ENCODE assay signal across 38 cellular contexts in genomic region chr17:14753383-14753782, GRCh38.
"Had no signal": no experiment of that assay in that cellular context is flagged by ENCODE, and none has a peak within 500 bp of the region (broad histone marks: within the 10 kb centered on the region; RNA-seq: fewer than 3 reads in every experiment).

No MANE protein-coding gene starts in this region.

- H3K27ac ChIP-seq: adrenal gland, body of pancreas, brain microvascular endothelial cell, breast epithelium, VCaP had no signal

- FAIRE-seq: astrocyte, TTC549 had no signal

- H3K4me1 Mint-ChIP-seq: activated B cell treated with CpG ODN at 0.5 μM for 24 hours; activated T-helper 17 cell treated with anti-CD3 and anti-CD28 coated beads, Interleukin-2, amount 50 U/mL, for 72 hours had no signal

- H3K9me3 ChIP-seq: adrenal gland, body of pancreas, breast epithelium had no signal

- ATAC-seq: activated CD8-positive, alpha-beta T cell treated with anti-CD3 and anti-CD28 coated beads for 36 hours; activated naive CD4-positive, alpha-beta T cell treated with anti-CD3 and anti-CD28 coated beads, Interleukin-2, amount 50 U/mL, for 72 hours; activated T-cell treated with anti-CD3 and anti-CD28 coated beads, Interleukin-2, amount 50 U/mL, for 4 hours; activated T-cell treated with anti-CD3 and anti-CD28 coated beads, Interleukin-2, amount 50 U/mL, for 72 hours; activated T-helper 17 cell treated with anti-CD3 and anti-CD28 coated beads, Interleukin-2, amount 50 U/mL, for 72 hours; body of pancreas had no signal

- H3K4me3 Mint-ChIP-seq: activated B cell treated with CpG ODN at 0.5 μM for 24 hours; activated CD4-positive, alpha-beta memory T cell treated with anti-CD3 and anti-CD28 coated beads for 36 hours; activated CD4-positive, alpha-beta T cell treated with anti-CD3 and anti-CD28 coated beads, Interleukin-2, amount 10 ng/mL, durations not matched to agents 24 days and 14 days; activated CD8-positive, alpha-beta T cell treated with anti-CD3 and anti-CD28 coated beads for 36 hours; activated naive CD4-positive, alpha-beta T cell treated with anti-CD3 and anti-CD28 coated beads for 36 hours; activated naive CD8-positive, alpha-beta T cell treated with anti-CD3 and anti-CD28 coated beads for 36 hours; activated T-cell treated with anti-CD3 and anti-CD28 coated beads, Interleukin-2, amount 50 U/mL, for 4 hours; activated T-cell treated with anti-CD3 and anti-CD28 coated beads, Interleukin-2, amount 50 U/mL, for 72 hours; activated T-helper 1 cell treated with anti-CD3 and anti-CD28 coated beads, Interleukin-12 subunit alpha, Interleukin-12 subunit beta, Interleukin-2, Interleukin-4 antibody, amounts not matched to agents 30 ng/mL and 10 ng/mL and 1 ng/mL, durations not matched to agents 14 hours and 24 hours and 36 hours; activated T-helper 17 cell treated with anti-CD3 and anti-CD28 coated beads, Interleukin-2, amount 50 U/mL, for 72 hours; T-helper 1 cell treated with Interleukin-12 subunit alpha and Interleukin-12 subunit beta and Interleukin-4 antibody, amounts not matched to agents 30 μg/mL and 1 μg/mL, for 36 hours; T-helper 2 cell treated with Interferon-gamma antibody and Interleukin-4, amounts not matched to agents 5 μg/mL and 100 μg/mL, for 36 hours had no signal

- H3K36me3 Mint-ChIP-seq: activated CD4-positive, alpha-beta memory T cell treated with anti-CD3 and anti-CD28 coated beads for 36 hours; activated naive CD4-positive, alpha-beta T cell treated with anti-CD3 and anti-CD28 coated beads, Interleukin-2, amount 50 U/mL, for 72 hours; activated naive CD8-positive, alpha-beta T cell treated with anti-CD3 and anti-CD28 coated beads for 36 hours had no signal

- H3K36me3 ChIP-seq: adrenal gland, brain microvascular endothelial cell, breast epithelium had no signal

- H3K4me1 ChIP-seq: adrenal gland, body of pancreas, breast epithelium had no signal

- H3K9me3 Mint-ChIP-seq: activated B cell treated with CpG ODN at 0.5 μM for 24 hours; activated CD4-positive, alpha-beta memory T cell treated with anti-CD3 and anti-CD28 coated beads for 36 hours; activated CD4-positive, alpha-beta T cell treated with anti-CD3 and anti-CD28 coated beads, Interleukin-2, amount 10 ng/mL, durations not matched to agents 24 days and 14 days; activated CD8-positive, alpha-beta T cell treated with anti-CD3 and anti-CD28 coated beads for 36 hours; activated naive CD4-positive, alpha-beta T cell treated with anti-CD3 and anti-CD28 coated beads for 36 hours; activated naive CD4-positive, alpha-beta T cell treated with anti-CD3 and anti-CD28 coated beads, Interleukin-2, amount 50 U/mL, for 72 hours; activated naive CD8-positive, alpha-beta T cell treated with anti-CD3 and anti-CD28 coated beads for 36 hours; activated T-cell treated with anti-CD3 and anti-CD28 coated beads, Interleukin-2, amount 50 U/mL, for 4 hours; activated T-cell treated with anti-CD3 and anti-CD28 coated beads, Interleukin-2, amount 50 U/mL, for 72 hours; activated T-helper 1 cell treated with anti-CD3 and anti-CD28 coated beads, Interleukin-12 subunit alpha, Interleukin-12 subunit beta, Interleukin-2, Interleukin-4 antibody, amounts not matched to agents 30 ng/mL and 10 ng/mL and 1 ng/mL, durations not matched to agents 14 hours and 24 hours and 36 hours; activated T-helper 17 cell treated with anti-CD3 and anti-CD28 coated beads, Interleukin-2, amount 50 U/mL, for 72 hours; T-helper 1 cell treated with Interleukin-12 subunit alpha and Interleukin-12 subunit beta and Interleukin-4 antibody, amounts not matched to agents 30 μg/mL and 1 μg/mL, for 36 hours; T-helper 2 cell treated with Interferon-gamma antibody and Interleukin-4, amounts not matched to agents 5 μg/mL and 100 μg/mL, for 36 hours had no signal

- DNase-seq: activated B cell treated with CpG ODN at 0.5 μM for 24 hours; activated CD4-positive, alpha-beta memory T cell treated with anti-CD3 and anti-CD28 coated beads for 36 hours; activated CD4-positive, alpha-beta T cell treated with anti-CD3 and anti-CD28 coated beads for 4 hours; activated CD4-positive, alpha-beta T cell treated with anti-CD3 and anti-CD28 coated beads, Interleukin-2, amount 10 ng/mL, durations not matched to agents 24 days and 14 days; activated CD4-positive, alpha-beta T cell treated with anti-CD3 and anti-CD28 coated beads, Interleukin-2, amount 50 U/mL, for 1 hour; activated CD4-positive, alpha-beta T cell treated with anti-CD3 and anti-CD28 coated beads, Interleukin-2, amount 50 U/mL, for 4 hours; activated CD4-positive, CD25-positive, alpha-beta regulatory T cell treated with anti-CD3 and anti-CD28 coated beads, Interleukin-2, amount 50 U/mL, for 72 hours; activated CD8-positive, alpha-beta memory T cell treated with anti-CD3 and anti-CD28 coated beads, Interleukin-2, amount 50 U/mL, for 4 hours; activated CD8-positive, alpha-beta T cell treated with anti-CD3 and anti-CD28 coated beads for 36 hours; activated effector memory CD4-positive, alpha-beta T cell treated with anti-CD3 and anti-CD28 coated beads, Interleukin-2, amount 50 U/mL, for 16 hours; activated gamma-delta T cell treated with Interleukin-2 at 50 U/mL for 16 hours; activated naive CD4-positive, alpha-beta T cell; activated naive CD4-positive, alpha-beta T cell treated with anti-CD3 and anti-CD28 coated beads for 36 hours; activated naive CD4-positive, alpha-beta T cell treated with anti-CD3 and anti-CD28 coated beads, Interleukin-2, amount 50 U/mL, for 16 hours; activated naive CD8-positive, alpha-beta T cell treated with anti-CD3 and anti-CD28 coated beads for 36 hours; activated T-cell treated with anti-CD3 and anti-CD28 coated beads for 4 hours; activated T-cell treated with anti-CD3 and anti-CD28 coated beads, Interleukin-2, amount 50 U/mL, for 1 hour; activated T-cell treated with anti-CD3 and anti-CD28 coated beads, Interleukin-2, amount 50 U/mL, for 4 hours; activated T-cell treated with anti-CD3 and anti-CD28 coated beads, Interleukin-2, amount 50 U/mL, for 72 hours; adrenal gland; amniotic stem cell; aorta; body of pancreas; brain microvascular endothelial cell; central memory CD4-positive, alpha-beta T cell; SW 1271; T-helper 1 cell; T-helper 2 cell; T-helper 9 cell had no signal

- H3K4me3 ChIP-seq: adrenal gland, body of pancreas, breast epithelium had no signal

- H3K27me3 ChIP-seq: body of pancreas, brain microvascular endothelial cell, breast epithelium had no signal

- H3K27ac Mint-ChIP-seq: activated B cell treated with CpG ODN at 0.5 μM for 24 hours; activated CD4-positive, alpha-beta memory T cell treated with anti-CD3 and anti-CD28 coated beads for 36 hours; activated CD4-positive, alpha-beta T cell treated with anti-CD3 and anti-CD28 coated beads, Interleukin-2, amount 10 ng/mL, durations not matched to agents 24 days and 14 days; activated CD8-positive, alpha-beta T cell treated with anti-CD3 and anti-CD28 coated beads for 36 hours; activated naive CD4-positive, alpha-beta T cell treated with anti-CD3 and anti-CD28 coated beads for 36 hours; activated naive CD8-positive, alpha-beta T cell treated with anti-CD3 and anti-CD28 coated beads for 36 hours; activated T-cell treated with anti-CD3 and anti-CD28 coated beads, Interleukin-2, amount 50 U/mL, for 72 hours; activated T-helper 1 cell treated with anti-CD3 and anti-CD28 coated beads, Interleukin-12 subunit alpha, Interleukin-12 subunit beta, Interleukin-2, Interleukin-4 antibody, amounts not matched to agents 30 ng/mL and 10 ng/mL and 1 ng/mL, durations not matched to agents 14 hours and 24 hours and 36 hours; activated T-helper 17 cell treated with anti-CD3 and anti-CD28 coated beads, Interleukin-2, amount 50 U/mL, for 72 hours; T-helper 1 cell treated with Interleukin-12 subunit alpha and Interleukin-12 subunit beta and Interleukin-4 antibody, amounts not matched to agents 30 μg/mL and 1 μg/mL, for 36 hours; T-helper 2 cell treated with Interferon-gamma antibody and Interleukin-4, amounts not matched to agents 5 μg/mL and 100 μg/mL, for 36 hours had no signal
